8 cellular contexts compared by ENCODE assay signal in genomic region chr10:119859422-119860258, GRCh38. TPM values are rescaled to one million over a fixed set of nuclear protein-coding genes. Genes with fewer than 3 reads are reported as not detected.
A peak's percentile ranks its signal among the peaks of the same experiment; 100 is the strongest.
DNase-seq lines count a peak whose midpoint lies in the region; TF ChIP-seq lines count a peak whose summit lies in the region.

No MANE protein-coding gene starts in this region.

- H3K9me3 Mint-ChIP-seq in activated T-cell treated with anti-CD3 and anti-CD28 coated beads, Interleukin-2, amount 50 U/mL, for 24 hours: no peaks in the 10 kb centered on the region

- H3K4me1 Mint-ChIP-seq in activated T-cell treated with anti-CD3 and anti-CD28 coated beads, Interleukin-2, amount 50 U/mL, for 24 hours (ENCODE audit: low read depth): peaks cover 49% of the 10 kb centered on the region

- intact Hi-C loops in uterus (cut with DNase I; ENCODE audit: low total_unique reads): loop anchor here (10.0 kb wide), 1 partner anchor 115 kb away; no protein-coding TSS in a partner anchor
- intact Hi-C loops in lower leg skin (cut with DNase I; ENCODE audit: low total_unique reads): loop anchor here (5.0 kb wide), 1 partner anchor 252 kb away; no protein-coding TSS in a partner anchor

- TF ChIP-seq POLR2A in uterus (IDR thresholded peaks at IDR 0.05): no peak
- TF ChIP-seq POLR2A in lower leg skin (IDR thresholded peaks at IDR 0.05): no peak

- no peak for DNase-seq in activated T-cell treated with anti-CD3 and anti-CD28 coated beads, Interleukin-2, amount 50 U/mL, for 24 hours
- DNase-seq in activated T-cell treated with anti-CD3 and anti-CD28 coated beads for 4 hours: no peak
- DNase-seq in M059J (ENCODE audit: low read depth): peak; percentile 50
- peak; percentile 24 for DNase-seq in amniotic stem cell (lab: John Stamatoyannopoulos, UW)
- peak; percentile 21 for DNase-seq in kidney epithelial cell (ENCODE audit: low read depth)
- no peak for DNase-seq in uterus
- DNase-seq in lower leg skin (ENCODE audit: low spot score in 2 of 2): no peak
- no peak for DNase-seq in GM19238 (ENCODE audit: insufficient read length, low spot score)

- H3K36me3 ChIP-seq in kidney epithelial cell (ENCODE audit: control insufficient read depth, insufficient read depth, low read length) (no peaks in the 10 kb centered on the region), uterus (no peaks in the 10 kb centered on the region)

- peaks cover 65% of the 10 kb centered on the region for H3K36me3 Mint-ChIP-seq in activated T-cell treated with anti-CD3 and anti-CD28 coated beads, Interleukin-2, amount 50 U/mL, for 24 hours (ENCODE audit: low read depth)

- TF ChIP-seq CTCF in kidney epithelial cell (IDR thresholded peaks at IDR 0.05; ENCODE audit: insufficient read depth, low read length, poor library complexity, severe bottlenecking) (peak; percentile 39), uterus (IDR thresholded peaks at IDR 0.05) (peak; percentile 51 to 64 (median 56)), lower leg skin (IDR thresholded peaks at IDR 0.05) (no peak)

- H3K4me3 Mint-ChIP-seq in activated T-cell treated with anti-CD3 and anti-CD28 coated beads, Interleukin-2, amount 50 U/mL, for 24 hours: no peak overlapping the region

- no peaks in the 10 kb centered on the region for H3K9me3 ChIP-seq in uterus

- WGBS in lower leg skin, 2 donors: 45 to 61% methylated on average over 1 of the region's 1 CpG

- H3K27ac ChIP-seq in uterus: no peak overlapping the region

- H3K27me3 ChIP-seq in kidney epithelial cell (ENCODE audit: control insufficient read depth, insufficient read depth, low read length) (no peaks in the 10 kb centered on the region), uterus (no peaks in the 10 kb centered on the region)

- H3K27me3 Mint-ChIP-seq in activated T-cell treated with anti-CD3 and anti-CD28 coated beads, Interleukin-2, amount 50 U/mL, for 24 hours: no peaks in the 10 kb centered on the region

- no peaks in the 10 kb centered on the region for H3K4me1 ChIP-seq in uterus

- H3K4me3 ChIP-seq in kidney epithelial cell (ENCODE audit: low read depth, low read length) (no peak overlapping the region), uterus (no peak overlapping the region), lower leg skin (ENCODE audit: low read depth, poor library complexity, severe bottlenecking) (no peak overlapping the region)

- H3K27ac Mint-ChIP-seq in activated T-cell treated with anti-CD3 and anti-CD28 coated beads, Interleukin-2, amount 50 U/mL, for 24 hours: peak overlapping the region; percentile 66

RNA-seq across cellular contexts. Expression of gene MCMBP, which starts 13.0 kb away (rescaled TPM):
- total RNA-seq in M059J (2014; rRNA removed; shearing (Covaris generic)): 53.1 and 83.4 TPM in 2 replicates
- total RNA-seq in kidney epithelial cell: 44.3 and 45.2 TPM in 2 replicates
- 10 to 100 TPM; 69.4 to 84.7 (median 76.7) TPM for total RNA-seq in uterus
- total RNA-seq in lower leg skin: 10 to 100 TPM; 48.6 to 62.5 (median 52.0) TPM

RNA-seq across cellular contexts. Expression of gene SEC23IP, which starts 32.9 kb away (rescaled TPM):
- 27.8 and 32.2 TPM in 2 replicates for total RNA-seq in M059J (2014; rRNA removed; shearing (Covaris generic))
- total RNA-seq in kidney epithelial cell (25.6 and 28.9 TPM in 2 replicates), uterus (10 to 100 TPM in 3 of 4 donors, 1 to 10 TPM in 1; 8.7 to 70.9 (median 26.5) TPM), lower leg skin (10 to 100 TPM; 19.7 to 41.1 (median 22.9) TPM)

Comparison
In these comparisons a context has a peak if more than half of its experiments do, and no peak if none do; other contexts are left out.
1. DNase-seq: peak in M059J (single experiment), amniotic stem cell (single experiment) and kidney epithelial cell (single experiment); none in activated T-cell treated with anti-CD3 and anti-CD28 coated beads, Interleukin-2, amount 50 U/mL, for 24 hours (single experiment), activated T-cell treated with anti-CD3 and anti-CD28 coated beads for 4 hours (single experiment), uterus (0 of 2), lower leg skin (0 of 2) and GM19238 (single experiment).
2. CTCF ChIP-seq: peak in kidney epithelial cell (single experiment) and uterus (4 of 4); none in lower leg skin (0 of 3).